9 cellular contexts compared by ENCODE assay signal in genomic region chr1:8040586-8040985, GRCh38. TPM values are rescaled to one million over a fixed set of nuclear protein-coding genes. Genes with fewer than 3 reads are reported as not detected.
A peak's percentile ranks its signal among the peaks of the same experiment; 100 is the strongest.
DNase-seq lines count a peak whose midpoint lies in the region; ATAC-seq and TF ChIP-seq lines count a peak whose summit lies in the region.
"Had no signal": no experiment of that assay in that cellular context is flagged by ENCODE, and none has a peak within 500 bp of the region (broad histone marks: within the 10 kb centered on the region; RNA-seq: fewer than 3 reads in every experiment).

No MANE protein-coding gene starts in this region.

- CTCF ChIA-PET in activated naive CD4-positive, alpha-beta T cell treated with anti-CD3 and anti-CD28 coated beads, Interleukin-2, amount 10 ng/mL, durations not matched to agents 7 days and 5 days (lab: Charles Lee) = no interaction called here
- CTCF ChIA-PET in naive thymus-derived CD4-positive, alpha-beta T cell (lab: Charles Lee) = no interaction called here

- no peaks in the 10 kb centered on the region for H3K9me3 ChIP-seq in naive thymus-derived CD4-positive, alpha-beta T cell (ENCODE audit: control insufficient read depth in 2 of 3, low read length in 3 of 3)

- TF ChIP-seq CTCF in 22Rv1 (IDR thresholded peaks at IDR 0.05) = no peak

- H3K27me3 Mint-ChIP-seq in activated naive CD4-positive, alpha-beta T cell treated with anti-CD3 and anti-CD28 coated beads, Interleukin-2, amount 10 ng/mL, durations not matched to agents 7 days and 5 days = peaks cover 18% of the 10 kb centered on the region
- H3K27me3 Mint-ChIP-seq in naive thymus-derived CD4-positive, alpha-beta T cell = peaks cover 0 to 4% (median 0%) of the 10 kb centered on the region in 5 donors

- no peaks in the 10 kb centered on the region for H3K27me3 ChIP-seq in naive thymus-derived CD4-positive, alpha-beta T cell (ENCODE audit: control insufficient read depth in 2 of 2, insufficient read depth in 2 of 2, low read length in 2 of 2)

- no peaks in the 10 kb centered on the region for H3K36me3 ChIP-seq in naive thymus-derived CD4-positive, alpha-beta T cell (ENCODE audit: control insufficient read depth in 2 of 3, insufficient read depth in 3 of 3, low read length in 3 of 3)

- DNase-seq in HuH-7 (ENCODE audit: low spot score) = peak; percentile 29
- peak; percentile 96 for DNase-seq in astrocyte of the hippocampus (ENCODE audit: low read depth, low spot score)
- DNase-seq in left lobe of liver (ENCODE audit: low spot score) = no peak
- DNase-seq in activated gamma-delta T cell (lab: John Stamatoyannopoulos, UW) = no peak
- DNase-seq in pons (ENCODE audit: low spot score) = no peak
- DNase-seq in activated naive CD4-positive, alpha-beta T cell treated with anti-CD3 and anti-CD28 coated beads, Interleukin-2, amount 10 ng/mL, durations not matched to agents 7 days and 5 days = no peak
- DNase-seq in naive thymus-derived CD4-positive, alpha-beta T cell = no peak

- H3K4me1 ChIP-seq in naive thymus-derived CD4-positive, alpha-beta T cell (ENCODE audit: control insufficient read depth in 2 of 2, insufficient read depth in 2 of 2, low read length in 2 of 2) = no peaks in the 10 kb centered on the region

- no peak overlapping the region for H3K4me3 Mint-ChIP-seq in activated naive CD4-positive, alpha-beta T cell treated with anti-CD3 and anti-CD28 coated beads, Interleukin-2, amount 10 ng/mL, durations not matched to agents 7 days and 5 days
- H3K4me3 Mint-ChIP-seq in naive thymus-derived CD4-positive, alpha-beta T cell = no peak overlapping the region

- no peaks in the 10 kb centered on the region for H3K36me3 Mint-ChIP-seq in activated naive CD4-positive, alpha-beta T cell treated with anti-CD3 and anti-CD28 coated beads, Interleukin-2, amount 10 ng/mL, durations not matched to agents 7 days and 5 days
- peaks cover 0 to 8% (median 4%) of the 10 kb centered on the region in 5 donors for H3K36me3 Mint-ChIP-seq in naive thymus-derived CD4-positive, alpha-beta T cell

- POLR2A ChIA-PET in naive thymus-derived CD4-positive, alpha-beta T cell (lab: Charles Lee) = no interaction called here

- no peaks in the 10 kb centered on the region for H3K4me1 Mint-ChIP-seq in activated naive CD4-positive, alpha-beta T cell treated with anti-CD3 and anti-CD28 coated beads, Interleukin-2, amount 10 ng/mL, durations not matched to agents 7 days and 5 days
- peaks cover 0 to 1% (median 0%) of the 10 kb centered on the region in 7 donors for H3K4me1 Mint-ChIP-seq in naive thymus-derived CD4-positive, alpha-beta T cell

- peaks cover 1% of the 10 kb centered on the region for H3K9me3 Mint-ChIP-seq in activated naive CD4-positive, alpha-beta T cell treated with anti-CD3 and anti-CD28 coated beads, Interleukin-2, amount 10 ng/mL, durations not matched to agents 7 days and 5 days
- H3K9me3 Mint-ChIP-seq in naive thymus-derived CD4-positive, alpha-beta T cell = peaks cover 0 to 23% (median 10%) of the 10 kb centered on the region in 11 donors

- H3K4me3 ChIP-seq in naive thymus-derived CD4-positive, alpha-beta T cell (ENCODE audit: low read length) = no peak overlapping the region

- intact Hi-C loops in naive thymus-derived CD4-positive, alpha-beta T cell (cut with micrococcal nuclease) = no loop called here

- peak; percentile 67 for ATAC-seq in left lobe of liver
- ATAC-seq in naive thymus-derived CD4-positive, alpha-beta T cell = no peak

- H3K27ac ChIP-seq in 22Rv1 = peak overlapping the region; percentile 14
- no peak overlapping the region for H3K27ac ChIP-seq in naive thymus-derived CD4-positive, alpha-beta T cell (ENCODE audit: low read depth, low read length)
- H3K27ac ChIP-seq: HL-60 had no signal

- H3K27ac Mint-ChIP-seq in activated naive CD4-positive, alpha-beta T cell treated with anti-CD3 and anti-CD28 coated beads, Interleukin-2, amount 10 ng/mL, durations not matched to agents 7 days and 5 days = no peak overlapping the region
- peak overlapping the region in 1 of 9 donors; percentile 13 for H3K27ac Mint-ChIP-seq in naive thymus-derived CD4-positive, alpha-beta T cell

RNA-seq across cellular contexts. Expression of gene ERRFI1, which starts 14.5 kb away (rescaled TPM):
- 316 TPM for total RNA-seq in left lobe of liver
- 1 to 10 TPM in 2 of 5 experiments, under 1 TPM in 3; 0.36 to 1.7 (median 0.98) TPM for total RNA-seq in naive thymus-derived CD4-positive, alpha-beta T cell
- under 1 TPM; 0.18 to 0.56 TPM for polyA plus RNA-seq in naive thymus-derived CD4-positive, alpha-beta T cell

Comparison
In these comparisons a context has a peak if more than half of its experiments do, and no peak if none do; other contexts are left out.
1. DNase-seq: peak in HuH-7 (single experiment) and astrocyte of the hippocampus (single experiment); none in left lobe of liver (single experiment), activated gamma-delta T cell (single experiment), pons (single experiment), activated naive CD4-positive, alpha-beta T cell treated with anti-CD3 and anti-CD28 coated beads, Interleukin-2, amount 10 ng/mL, durations not matched to agents 7 days and 5 days (single experiment) and naive thymus-derived CD4-positive, alpha-beta T cell (0 of 9).
2. RNA of gene ERRFI1, which starts 14.5 kb away (total RNA-seq): 316 TPM in left lobe of liver (single experiment); 0.36 to 1.7 TPM in naive thymus-derived CD4-positive, alpha-beta T cell; every median in the first group is over 100 times any median in the second.